ENCODE assay signal across 9 cellular contexts in genomic region chr4:40192286-40193017, GRCh38. TPM values are rescaled to one million over a fixed set of nuclear protein-coding genes. Genes with fewer than 3 reads are reported as not detected.
A peak's percentile ranks its signal among the peaks of the same experiment; 100 is the strongest.
DNase-seq lines count a peak whose midpoint lies in the region; ATAC-seq and TF ChIP-seq lines count a peak whose summit lies in the region.
"Had no signal": no experiment of that assay in that cellular context is flagged by ENCODE, and none has a peak within 500 bp of the region (broad histone marks: within the 10 kb centered on the region; RNA-seq: fewer than 3 reads in every experiment).

No MANE protein-coding gene starts in this region.

- peaks cover 9% of the 10 kb centered on the region for H3K36me3 Mint-ChIP-seq in activated T-cell treated with anti-CD3 and anti-CD28 coated beads, Interleukin-2, amount 50 U/mL, for 24 hours (ENCODE audit: low read depth)
- peaks cover 3% of the 10 kb centered on the region for H3K36me3 Mint-ChIP-seq in T-helper 17 cell (ENCODE audit: low read depth)

- peak; percentile 45 for ATAC-seq in HG02678 (IDR thresholded peaks at IDR 0.05; ENCODE audit: unreplicated experiment)
- no peak for ATAC-seq in T-helper 17 cell
- ATAC-seq in stimulated activated naive CD8-positive, alpha-beta T cell treated with anti-CD3 and anti-CD28 coated beads, Interleukin-15, amount 100 ng/mL, for 72 hours = peak; percentile 4

- H3K27me3 Mint-ChIP-seq in activated T-cell treated with anti-CD3 and anti-CD28 coated beads, Interleukin-2, amount 50 U/mL, for 24 hours = no peaks in the 10 kb centered on the region
- H3K27me3 Mint-ChIP-seq in T-helper 17 cell = no peaks in the 10 kb centered on the region
- no peaks in the 10 kb centered on the region for H3K27me3 Mint-ChIP-seq in stimulated activated naive CD8-positive, alpha-beta T cell treated with anti-CD3 and anti-CD28 coated beads, Interleukin-15, amount 100 ng/mL, for 72 hours

- H3K4me1 Mint-ChIP-seq in activated T-cell treated with anti-CD3 and anti-CD28 coated beads, Interleukin-2, amount 50 U/mL, for 24 hours (ENCODE audit: low read depth) = peaks cover 81% of the 10 kb centered on the region
- H3K4me1 Mint-ChIP-seq in T-helper 17 cell = peaks cover 56% of the 10 kb centered on the region
- peaks cover 72% of the 10 kb centered on the region for H3K4me1 Mint-ChIP-seq in stimulated activated naive CD8-positive, alpha-beta T cell treated with anti-CD3 and anti-CD28 coated beads, Interleukin-15, amount 100 ng/mL, for 72 hours

- H3K27ac Mint-ChIP-seq in activated T-cell treated with anti-CD3 and anti-CD28 coated beads, Interleukin-2, amount 50 U/mL, for 24 hours = peak overlapping the region; percentile 95
- peak overlapping the region; percentile 99 for H3K27ac Mint-ChIP-seq in T-helper 17 cell
- H3K27ac Mint-ChIP-seq in stimulated activated naive CD8-positive, alpha-beta T cell treated with anti-CD3 and anti-CD28 coated beads, Interleukin-15, amount 100 ng/mL, for 72 hours = peak overlapping the region; percentile 97 to 98

- H3K9me3 Mint-ChIP-seq in activated T-cell treated with anti-CD3 and anti-CD28 coated beads, Interleukin-2, amount 50 U/mL, for 24 hours = no peaks in the 10 kb centered on the region
- peaks cover 0 to 4% of the 10 kb centered on the region in 2 donors for H3K9me3 Mint-ChIP-seq in stimulated activated naive CD8-positive, alpha-beta T cell treated with anti-CD3 and anti-CD28 coated beads, Interleukin-15, amount 100 ng/mL, for 72 hours

- H3K4me1 ChIP-seq in BE2C = no peaks in the 10 kb centered on the region

- in situ Hi-C loops in KBM-7 (cut with MboI; ENCODE audit: low pct_unique_long_range_greater_than_20kb, low sequenced_read_pairs) = no loop called here

- TF ChIP-seq CTCF in BE2C (IDR thresholded peaks at IDR 0.05; ENCODE audit: low read depth, low read length) = no peak

- H3K36me3 ChIP-seq in BE2C = no peaks in the 10 kb centered on the region

- peak overlapping the region; percentile 91 for H3K4me3 Mint-ChIP-seq in activated T-cell treated with anti-CD3 and anti-CD28 coated beads, Interleukin-2, amount 50 U/mL, for 24 hours
- H3K4me3 Mint-ChIP-seq in T-helper 17 cell = peak overlapping the region; percentile 98
- peak overlapping the region; percentile 91 to 97 for H3K4me3 Mint-ChIP-seq in stimulated activated naive CD8-positive, alpha-beta T cell treated with anti-CD3 and anti-CD28 coated beads, Interleukin-15, amount 100 ng/mL, for 72 hours

- H3K27me3 ChIP-seq in BE2C = no peaks in the 10 kb centered on the region

- no peaks in the 10 kb centered on the region for H3K9me3 ChIP-seq in T-helper 17 cell (ENCODE audit: control insufficient read depth, low read length, poor library complexity, severe bottlenecking)
- no peaks in the 10 kb centered on the region for H3K9me3 ChIP-seq in BE2C

- no peak overlapping the region for H3K4me3 ChIP-seq in BE2C (ENCODE audit: low read depth, low read length)

- DNase-seq in activated T-cell treated with anti-CD3 and anti-CD28 coated beads, Interleukin-2, amount 50 U/mL, for 24 hours = no peak
- DNase-seq in activated T-cell treated with anti-CD3 and anti-CD28 coated beads, Interleukin-2, amount 50 U/mL, for 1 hour = no peak
- DNase-seq in T-helper 17 cell (no peak), KBM-7 (no peak), BE2C (no peak), foreskin melanocyte (no peak)
- no peak for DNase-seq in stimulated activated naive CD8-positive, alpha-beta T cell treated with anti-CD3 and anti-CD28 coated beads, Interleukin-15, amount 100 ng/mL, for 72 hours
- DNase-seq: kidney had no signal

RNA-seq across cellular contexts. Expression of gene RHOH, which starts 4.4 kb away (rescaled TPM):
- total RNA-seq in T-helper 17 cell = 100 to 1,000 TPM; 439 to 459 TPM
- 1.4 TPM for polyA plus RNA-seq in BE2C (2012; ENCODE audit: insufficient read depth, insufficient read length, low read depth)
